2 cellular contexts compared by ENCODE assay signal in genomic region chr20:54438166-54438565, GRCh38.
A peak's percentile ranks its signal among the peaks of the same experiment; 100 is the strongest.
TF ChIP-seq lines count a peak whose summit lies in the region.

No MANE protein-coding gene starts in this region.

TF ChIP-seq in HepG2, 621 proteins besides CTCF, POLR2A, EP300 and RAD21:
- TF ChIP-seq ASH2L (IDR thresholded peaks at IDR 0.05; ENCODE audit: insufficient read length, low read depth, low read length) (no peak), ATF7 (IDR thresholded peaks at IDR 0.05) (0 out of 2 replicates have a peak, but pooled peaks have one; percentile 13), ATF7 (CRISPR knock-in tag; IDR thresholded peaks at IDR 0.05) (no peak)

TF ChIP-seq in K562, 482 proteins besides CTCF, POLR2A, EP300 and RAD21:
- TF ChIP-seq CBX5 (IDR thresholded peaks at IDR 0.05; ENCODE audit: borderline replicate concordance, low read depth) (no peak), ZBTB11 (CRISPR knock-in tag; IDR thresholded peaks at IDR 0.05) (peak in 1 of 3 experiments; percentile 45; a peak in 2 of 6 replicates), CXXC5 (CRISPR knock-in tag; IDR thresholded peaks at IDR 0.05) (no peak), KLF16 (IDR thresholded peaks at IDR 0.05) (no peak), ARID1B (IDR thresholded peaks at IDR 0.05) (no peak), NFRKB (IDR thresholded peaks at IDR 0.05; ENCODE audit: low read depth) (no peak), TFE3 (CRISPR knock-in tag; IDR thresholded peaks at IDR 0.05) (peak; percentile 43), TBL1XR1 (IDR thresholded peaks at IDR 0.05; ENCODE audit: low read length in 2 of 2) (no peak), SRF (CRISPR knock-in tag; IDR thresholded peaks at IDR 0.05) (no peak), ZNF696 (CRISPR knock-in tag; conservative IDR thresholded peaks at IDR 0.05) (no peak), ZNF165 (CRISPR knock-in tag; IDR thresholded peaks at IDR 0.05; ENCODE audit: borderline replicate concordance) (no peak), KAT7 (CRISPR knock-in tag; IDR thresholded peaks at IDR 0.05; ENCODE audit: borderline replicate concordance) (no peak), C11orf30 (IDR thresholded peaks at IDR 0.05; ENCODE audit: low read depth) (no peak), NCOR1 (IDR thresholded peaks at IDR 0.05) (no peak), BRF2 (IDR thresholded peaks at IDR 0.05; ENCODE audit: borderline replicate concordance, insufficient read depth, insufficient read length) (no peak), PTRF (tag; IDR thresholded peaks at IDR 0.05) (no peak)
